In genomic region chr22:49580024-49580423, GRCh38 we compare ENCODE assay signal across 2 cellular contexts.
A peak's percentile ranks its signal among the peaks of the same experiment; 100 is the strongest.
TF ChIP-seq lines count a peak whose summit lies in the region.

No MANE protein-coding gene starts in this region.

TF ChIP-seq in HEK293, 187 proteins besides CTCF, POLR2A, EP300 and RAD21:
- TF ChIP-seq EGR2 (tag by site-specific recombination; IDR thresholded peaks at IDR 0.05; ENCODE audit: low read depth) (peak; percentile 27; the same call in 1 of the 2 replicates), ZNF561 (tag by site-specific recombination; IDR thresholded peaks at IDR 0.05; ENCODE audit: borderline replicate concordance) (no peak)

TF ChIP-seq in H1, 55 proteins besides CTCF, POLR2A, EP300 and RAD21 (continued from another document):
- TF ChIP-seq NANOG (IDR thresholded peaks at IDR 0.05; ENCODE audit: insufficient read depth, low read depth, low read length, poor library complexity, severe bottlenecking) (no peak), MAX (IDR thresholded peaks at IDR 0.05) (no peak), CHD1 (IDR thresholded peaks at IDR 0.05; ENCODE audit: low read depth, low read length) (no peak), SIX5 (IDR thresholded peaks at IDR 0.05; ENCODE audit: low read depth, low read length) (no peak), GABPA (IDR thresholded peaks at IDR 0.05; ENCODE audit: borderline replicate concordance, insufficient read depth, low read length) (no peak), CHD2 (IDR thresholded peaks at IDR 0.05; ENCODE audit: low read length) (no peak), MAFK (IDR thresholded peaks at IDR 0.05; ENCODE audit: low read depth, low read length) (no peak)
